In the genomic region with DNA sequence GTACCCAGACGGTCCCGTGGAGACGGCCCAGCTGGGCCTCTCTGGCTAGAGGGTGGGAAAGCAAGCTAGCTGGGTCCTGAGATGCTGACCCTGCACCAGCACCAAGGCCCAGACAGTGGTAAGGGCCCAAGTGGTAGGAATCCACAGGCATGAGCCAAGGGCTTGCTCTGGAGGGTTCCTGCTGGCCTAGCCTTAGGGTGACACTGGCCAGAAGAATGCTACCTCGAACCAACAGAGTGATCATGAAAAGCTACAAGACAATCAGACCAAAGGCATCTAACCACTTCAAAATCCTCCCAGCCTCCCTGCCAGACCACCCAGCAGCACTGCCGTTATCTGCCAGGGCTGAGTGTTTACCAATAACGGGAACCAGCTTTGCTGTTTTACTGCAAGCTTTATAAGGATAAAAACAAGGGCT, we compare ENCODE assay signal across 1 cellular context.
TF ChIP-seq lines count a peak whose summit lies in the region.

No MANE protein-coding gene starts in this region.

TF ChIP-seq in GM12878, 131 proteins besides CTCF, POLR2A, EP300 and RAD21:
- TF ChIP-seq, protein P1, sequence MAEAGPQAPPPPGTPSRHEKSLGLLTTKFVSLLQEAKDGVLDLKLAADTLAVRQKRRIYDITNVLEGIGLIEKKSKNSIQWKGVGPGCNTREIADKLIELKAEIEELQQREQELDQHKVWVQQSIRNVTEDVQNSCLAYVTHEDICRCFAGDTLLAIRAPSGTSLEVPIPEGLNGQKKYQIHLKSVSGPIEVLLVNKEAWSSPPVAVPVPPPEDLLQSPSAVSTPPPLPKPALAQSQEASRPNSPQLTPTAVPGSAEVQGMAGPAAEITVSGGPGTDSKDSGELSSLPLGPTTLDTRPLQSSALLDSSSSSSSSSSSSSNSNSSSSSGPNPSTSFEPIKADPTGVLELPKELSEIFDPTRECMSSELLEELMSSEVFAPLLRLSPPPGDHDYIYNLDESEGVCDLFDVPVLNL (IDR thresholded peaks at IDR 0.05; ENCODE audit: low read depth, low read length) = no peak
- TF ChIP-seq SKIL (IDR thresholded peaks at IDR 0.05; ENCODE audit: low read depth, poor library complexity, severe bottlenecking) (no peak), ZBTB33 (IDR thresholded peaks at IDR 0.05) (no peak), NR2C1 (IDR thresholded peaks at IDR 0.05) (no peak), ZNF207 (IDR thresholded peaks at IDR 0.05; ENCODE audit: borderline replicate concordance) (no peak), ZNF384 (IDR thresholded peaks at IDR 0.05; ENCODE audit: borderline replicate concordance, low read depth, low read length) (no peak), CHD4 (IDR thresholded peaks at IDR 0.05) (no peak), ASH2L (IDR thresholded peaks at IDR 0.05; ENCODE audit: borderline replicate concordance, low read depth) (no peak), HDAC6 (IDR thresholded peaks at IDR 0.05; ENCODE audit: unreplicated experiment) (no peak)
- TF ChIP-seq, protein P2, sequence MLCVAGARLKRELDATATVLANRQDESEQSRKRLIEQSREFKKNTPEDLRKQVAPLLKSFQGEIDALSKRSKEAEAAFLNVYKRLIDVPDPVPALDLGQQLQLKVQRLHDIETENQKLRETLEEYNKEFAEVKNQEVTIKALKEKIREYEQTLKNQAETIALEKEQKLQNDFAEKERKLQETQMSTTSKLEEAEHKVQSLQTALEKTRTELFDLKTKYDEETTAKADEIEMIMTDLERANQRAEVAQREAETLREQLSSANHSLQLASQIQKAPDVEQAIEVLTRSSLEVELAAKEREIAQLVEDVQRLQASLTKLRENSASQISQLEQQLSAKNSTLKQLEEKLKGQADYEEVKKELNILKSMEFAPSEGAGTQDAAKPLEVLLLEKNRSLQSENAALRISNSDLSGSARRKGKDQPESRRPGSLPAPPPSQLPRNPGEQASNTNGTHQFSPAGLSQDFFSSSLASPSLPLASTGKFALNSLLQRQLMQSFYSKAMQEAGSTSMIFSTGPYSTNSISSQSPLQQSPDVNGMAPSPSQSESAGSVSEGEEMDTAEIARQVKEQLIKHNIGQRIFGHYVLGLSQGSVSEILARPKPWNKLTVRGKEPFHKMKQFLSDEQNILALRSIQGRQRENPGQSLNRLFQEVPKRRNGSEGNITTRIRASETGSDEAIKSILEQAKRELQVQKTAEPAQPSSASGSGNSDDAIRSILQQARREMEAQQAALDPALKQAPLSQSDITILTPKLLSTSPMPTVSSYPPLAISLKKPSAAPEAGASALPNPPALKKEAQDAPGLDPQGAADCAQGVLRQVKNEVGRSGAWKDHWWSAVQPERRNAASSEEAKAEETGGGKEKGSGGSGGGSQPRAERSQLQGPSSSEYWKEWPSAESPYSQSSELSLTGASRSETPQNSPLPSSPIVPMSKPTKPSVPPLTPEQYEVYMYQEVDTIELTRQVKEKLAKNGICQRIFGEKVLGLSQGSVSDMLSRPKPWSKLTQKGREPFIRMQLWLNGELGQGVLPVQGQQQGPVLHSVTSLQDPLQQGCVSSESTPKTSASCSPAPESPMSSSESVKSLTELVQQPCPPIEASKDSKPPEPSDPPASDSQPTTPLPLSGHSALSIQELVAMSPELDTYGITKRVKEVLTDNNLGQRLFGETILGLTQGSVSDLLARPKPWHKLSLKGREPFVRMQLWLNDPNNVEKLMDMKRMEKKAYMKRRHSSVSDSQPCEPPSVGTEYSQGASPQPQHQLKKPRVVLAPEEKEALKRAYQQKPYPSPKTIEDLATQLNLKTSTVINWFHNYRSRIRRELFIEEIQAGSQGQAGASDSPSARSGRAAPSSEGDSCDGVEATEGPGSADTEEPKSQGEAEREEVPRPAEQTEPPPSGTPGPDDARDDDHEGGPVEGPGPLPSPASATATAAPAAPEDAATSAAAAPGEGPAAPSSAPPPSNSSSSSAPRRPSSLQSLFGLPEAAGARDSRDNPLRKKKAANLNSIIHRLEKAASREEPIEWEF (IDR thresholded peaks at IDR 0.05; ENCODE audit: insufficient replicate concordance, low read depth, low read length) = no peak
- TF ChIP-seq, protein P3, sequence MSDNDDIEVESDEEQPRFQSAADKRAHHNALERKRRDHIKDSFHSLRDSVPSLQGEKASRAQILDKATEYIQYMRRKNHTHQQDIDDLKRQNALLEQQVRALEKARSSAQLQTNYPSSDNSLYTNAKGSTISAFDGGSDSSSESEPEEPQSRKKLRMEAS (IDR thresholded peaks at IDR 0.05; ENCODE audit: low read depth, low read length) = no peak
TF ChIP-seq in GM12878: peak in this region for 0.
